Comparison of ENCODE assay signal across 17 cellular contexts in genomic region chr16:57540387-57540786, GRCh38. TPM values are rescaled to one million over a fixed set of nuclear protein-coding genes. Genes with fewer than 3 reads are reported as not detected.
DNase-seq lines count a peak whose midpoint lies in the region; ATAC-seq and TF ChIP-seq lines count a peak whose summit lies in the region.
"Had no signal": no experiment of that assay in that cellular context is flagged by ENCODE, and none has a peak within 500 bp of the region (broad histone marks: within the 10 kb centered on the region; RNA-seq: fewer than 3 reads in every experiment).

No MANE protein-coding gene starts in this region.

- dilution Hi-C loops in mammary epithelial cell (cut with HindIII; ENCODE audit: low sequenced_read_pairs) = no loop called here

- H3K4me3 Mint-ChIP-seq in activated CD4-positive, alpha-beta memory T cell treated with anti-CD3 and anti-CD28 coated beads, Interleukin-2, amount 10 ng/mL, durations not matched to agents 7 days and 5 days = no peak overlapping the region
- H3K4me3 Mint-ChIP-seq in type B pancreatic cell = no peak overlapping the region
- H3K4me3 Mint-ChIP-seq: CD8-positive, alpha-beta T cell; HFFc6 had no signal

- no peak overlapping the region for H2AFZ ChIP-seq in mammary epithelial cell (ENCODE audit: low read depth, low read length)
- H2AFZ ChIP-seq: parathyroid adenoma had no signal

- no peak overlapping the region for H3K4me3 ChIP-seq in breast epithelium
- H3K4me3 ChIP-seq in mammary epithelial cell (replicated peaks in 1 of 3; ENCODE audit: insufficient read depth in 1 of 3, low read depth in 2 of 3, low read length in 3 of 3) = no peak overlapping the region
- H3K4me3 ChIP-seq in esophagus squamous epithelium = no peak overlapping the region
- H3K4me3 ChIP-seq: gastrocnemius medialis, smooth muscle cell, upper lobe of left lung had no signal

- no peak for TF ChIP-seq CTCF in breast epithelium (IDR thresholded peaks at IDR 0.05)
- TF ChIP-seq CTCF in mammary epithelial cell (conservative IDR thresholded peaks at IDR 0.05 in 1 of 2, IDR thresholded peaks at IDR 0.05 in 1 of 2; ENCODE audit: extremely low read depth in 1 of 2, insufficient read depth in 1 of 2, low read depth in 1 of 2, low read length in 2 of 2) = no peak
- TF ChIP-seq CTCF in type B pancreatic cell (conservative IDR thresholded peaks at IDR 0.05) = no peak
- TF ChIP-seq CTCF in esophagus squamous epithelium (IDR thresholded peaks at IDR 0.05) = no peak

- no TSS peak for BruUV-seq in mammary epithelial cell (replicated peaks; lab: Mats Ljungman, UMichigan)

- no peak overlapping the region for H3K4me2 ChIP-seq in mammary epithelial cell (ENCODE audit: insufficient read depth, low read depth, low read length)
- H3K4me2 ChIP-seq: smooth muscle cell had no signal

- WGBS in mammary epithelial cell (ENCODE audit: low coverage, missing lambda C conversion rate) = 70% methylated on average over 2 of the region's 2 CpGs
- WGBS in esophagus squamous epithelium, 2 donors = 81 to 88% methylated on average over 2 of the region's 2 CpGs

- ATAC-seq in left lobe of liver (no peak), HG02981 (IDR thresholded peaks at IDR 0.05; ENCODE audit: unreplicated experiment) (no peak)
- ATAC-seq: CD8-positive, alpha-beta T cell; gastrocnemius medialis; left ventricle myocardium superior had no signal

- no peak overlapping the region for H3K9ac ChIP-seq in mammary epithelial cell (ENCODE audit: insufficient read depth, low read length)
- H3K9ac ChIP-seq: parathyroid adenoma had no signal

- in situ Hi-C loops in mammary epithelial cell (cut with MboI; ENCODE audit: low sequenced_read_pairs in 2 of 2) = no loop called here

- no peaks in the 10 kb centered on the region for H3K27me3 Mint-ChIP-seq in activated CD4-positive, alpha-beta memory T cell treated with anti-CD3 and anti-CD28 coated beads, Interleukin-2, amount 10 ng/mL, durations not matched to agents 7 days and 5 days
- peaks cover 5% of the 10 kb centered on the region for H3K27me3 Mint-ChIP-seq in type B pancreatic cell

- no peaks in the 10 kb centered on the region for H3K36me3 Mint-ChIP-seq in activated CD4-positive, alpha-beta memory T cell treated with anti-CD3 and anti-CD28 coated beads, Interleukin-2, amount 10 ng/mL, durations not matched to agents 7 days and 5 days (ENCODE audit: low read depth)
- H3K36me3 Mint-ChIP-seq in type B pancreatic cell = no peaks in the 10 kb centered on the region
- H3K36me3 Mint-ChIP-seq: CD8-positive, alpha-beta T cell had no signal

- intact Hi-C loops in breast epithelium (cut with DNase I; ENCODE audit: low total_unique reads) = no loop called here
- intact Hi-C loops in mammary epithelial cell (cut with micrococcal nuclease) = no loop called here
- intact Hi-C loops in esophagus squamous epithelium (cut with DNase I) = no loop called here

- H3K36me3 ChIP-seq in breast epithelium (no peaks in the 10 kb centered on the region), mammary epithelial cell (ENCODE audit: insufficient read depth, low read length) (no peaks in the 10 kb centered on the region), esophagus squamous epithelium (no peaks in the 10 kb centered on the region)
- H3K36me3 ChIP-seq: gastrocnemius medialis, upper lobe of left lung had no signal

- H3K79me2 ChIP-seq in mammary epithelial cell (ENCODE audit: insufficient read depth, low read length) = no peaks in the 10 kb centered on the region
- H3K79me2 ChIP-seq: parathyroid adenoma had no signal

- DNase-seq in breast epithelium (ENCODE audit: low spot score in 2 of 2) (peak; percentile 16 to 22), mammary epithelial cell (no peak), left lobe of liver (ENCODE audit: low spot score) (peak; percentile 31), type B pancreatic cell (ENCODE audit: extremely low spot score, unreplicated experiment) (peak; percentile 49), esophagus squamous epithelium (lab: John Stamatoyannopoulos, UW) (no peak), NCI-H1436 (lab: John Stamatoyannopoulos, UW) (no peak)
- DNase-seq in activated CD4-positive, alpha-beta memory T cell treated with anti-CD3 and anti-CD28 coated beads, Interleukin-2, amount 10 ng/mL, durations not matched to agents 7 days and 5 days = peak; percentile 11
- DNase-seq: gastrocnemius medialis, HFFc6, left ventricle myocardium superior, NCI-H187, upper lobe of left lung had no signal

- CTCF ChIA-PET in mammary epithelial cell (lab: Charles Lee; ENCODE audit: low non-redundant PET) = no interaction called here
- CTCF ChIA-PET in activated CD4-positive, alpha-beta memory T cell treated with anti-CD3 and anti-CD28 coated beads, Interleukin-2, amount 10 ng/mL, durations not matched to agents 7 days and 5 days (lab: Charles Lee) = interaction anchor here (0.6 to 1.4 kb wide), 4 partner anchors 36 to 1023 kb away, joined by 3 read pairs; no protein-coding TSS in a partner anchor

- no peaks in the 10 kb centered on the region for H4K20me1 ChIP-seq in mammary epithelial cell (ENCODE audit: insufficient read depth, low read length)

- POLR2A ChIA-PET in activated CD4-positive, alpha-beta memory T cell treated with anti-CD3 and anti-CD28 coated beads, Interleukin-2, amount 10 ng/mL, durations not matched to agents 7 days and 5 days (lab: Charles Lee) = no interaction called here

- H3K4me1 ChIP-seq in breast epithelium = peaks cover 0 to 2% of the 10 kb centered on the region in 2 donors
- peaks cover 15% of the 10 kb centered on the region for H3K4me1 ChIP-seq in mammary epithelial cell (ENCODE audit: insufficient read depth, low read length)
- peaks cover 19 to 44% (median 22%) of the 10 kb centered on the region in 3 donors for H3K4me1 ChIP-seq in esophagus squamous epithelium

- no peaks in the 10 kb centered on the region for H3K9me3 Mint-ChIP-seq in activated CD4-positive, alpha-beta memory T cell treated with anti-CD3 and anti-CD28 coated beads, Interleukin-2, amount 10 ng/mL, durations not matched to agents 7 days and 5 days
- H3K9me3 Mint-ChIP-seq in type B pancreatic cell = no peaks in the 10 kb centered on the region
- H3K9me3 Mint-ChIP-seq: CD8-positive, alpha-beta T cell; HFFc6 had no signal

- peak overlapping the region; percentile 11 for H3K27ac Mint-ChIP-seq in activated CD4-positive, alpha-beta memory T cell treated with anti-CD3 and anti-CD28 coated beads, Interleukin-2, amount 10 ng/mL, durations not matched to agents 7 days and 5 days
- H3K27ac Mint-ChIP-seq in type B pancreatic cell = no peak overlapping the region
- H3K27ac Mint-ChIP-seq: HFFc6 had no signal

- no peaks in the 10 kb centered on the region for H3K27me3 ChIP-seq in breast epithelium
- H3K27me3 ChIP-seq in mammary epithelial cell (ENCODE audit: insufficient read depth, low read length) = no peaks in the 10 kb centered on the region
- no peaks in the 10 kb centered on the region for H3K27me3 ChIP-seq in esophagus squamous epithelium
- H3K27me3 ChIP-seq: gastrocnemius medialis had no signal

- H3K4me1 Mint-ChIP-seq in activated CD4-positive, alpha-beta memory T cell treated with anti-CD3 and anti-CD28 coated beads, Interleukin-2, amount 10 ng/mL, durations not matched to agents 7 days and 5 days = peaks cover 73% of the 10 kb centered on the region
- peaks cover 15% of the 10 kb centered on the region for H3K4me1 Mint-ChIP-seq in type B pancreatic cell (ENCODE audit: unreplicated experiment)

- H3K27ac ChIP-seq in breast epithelium (no peak overlapping the region), mammary epithelial cell (ENCODE audit: insufficient read depth, low read depth, low read length) (no peak overlapping the region), esophagus squamous epithelium (no peak overlapping the region)
- H3K27ac ChIP-seq: gastrocnemius medialis, parathyroid adenoma, upper lobe of left lung, VCaP had no signal

- no peaks in the 10 kb centered on the region for H3K9me3 ChIP-seq in breast epithelium
- H3K9me3 ChIP-seq in mammary epithelial cell (replicated peaks; ENCODE audit: insufficient read depth, low read length) = no peaks in the 10 kb centered on the region
- H3K9me3 ChIP-seq in esophagus squamous epithelium = no peaks in the 10 kb centered on the region
- H3K9me3 ChIP-seq: gastrocnemius medialis, upper lobe of left lung had no signal

- TF ChIP-seq POLR2A in breast epithelium (IDR thresholded peaks at IDR 0.05) = no peak
- no peak for TF ChIP-seq POLR2A in esophagus squamous epithelium (IDR thresholded peaks at IDR 0.05)

RNA-seq across cellular contexts. Expression of gene ADGRG5, which starts 2.1 kb away (rescaled TPM):
- total RNA-seq in breast epithelium (1 to 10 TPM in 1 of 3 donors, under 1 TPM in 1, not detected in 1; 0.66 to 1.0 TPM), mammary epithelial cell (not detected), left lobe of liver (0.10 TPM), type B pancreatic cell (ENCODE audit: low replicate concordance) (0.82 and 1.7 TPM in 2 replicates), esophagus squamous epithelium (1 to 10 TPM in 2 of 4 donors, under 1 TPM in 2; 0.34 to 1.3 (median 0.91) TPM)
- not detected for polyA plus RNA-seq in mammary epithelial cell
- polyA minus RNA-seq in mammary epithelial cell = not detected
- 10 to 100 TPM; 12.3 to 12.4 TPM for total RNA-seq in activated CD4-positive, alpha-beta memory T cell treated with anti-CD3 and anti-CD28 coated beads, Interleukin-2, amount 10 ng/mL, durations not matched to agents 7 days and 5 days
- total RNA-seq: gastrocnemius medialis, HFFc6, left ventricle myocardium superior, smooth muscle cell had no signal
- polyA plus RNA-seq: smooth muscle cell had no signal

RNA-seq across cellular contexts. Expression of gene CCDC102A, which starts 4.0 kb away (rescaled TPM):
- 10 to 100 TPM in 2 of 3 donors, 1 to 10 TPM in 1; 6.7 to 15.1 (median 12.1) TPM for total RNA-seq in breast epithelium
- 1 to 10 TPM; 4.4 to 6.8 TPM for total RNA-seq in mammary epithelial cell
- 4.2 TPM for polyA plus RNA-seq in mammary epithelial cell
- 15.3 TPM for polyA minus RNA-seq in mammary epithelial cell
- 1 to 10 TPM; 9.1 to 9.7 TPM for total RNA-seq in activated CD4-positive, alpha-beta memory T cell treated with anti-CD3 and anti-CD28 coated beads, Interleukin-2, amount 10 ng/mL, durations not matched to agents 7 days and 5 days
- total RNA-seq in left lobe of liver = 0.83 TPM
- total RNA-seq in type B pancreatic cell (ENCODE audit: low replicate concordance) = 6.9 and 14.4 TPM in 2 replicates
- total RNA-seq in esophagus squamous epithelium = 10 to 100 TPM in 1 of 4 donors, 1 to 10 TPM in 3; 3.5 to 10.9 (median 6.9) TPM

RNA-seq across cellular contexts. Expression of gene DOK4, which starts 54.1 kb away (rescaled TPM):
- total RNA-seq in breast epithelium (10 to 100 TPM; 13.1 to 20.3 (median 17.6) TPM), mammary epithelial cell (10 to 100 TPM; 14.8 to 20.0 TPM), left lobe of liver (43.9 TPM), type B pancreatic cell (ENCODE audit: low replicate concordance) (33.3 and 72.0 TPM in 2 replicates), esophagus squamous epithelium (10 to 100 TPM; 20.7 to 42.7 (median 28.8) TPM)
- 13.9 TPM for polyA plus RNA-seq in mammary epithelial cell
- polyA minus RNA-seq in mammary epithelial cell = 34.1 TPM
- 1 to 10 TPM; 2.5 to 3.4 TPM for total RNA-seq in activated CD4-positive, alpha-beta memory T cell treated with anti-CD3 and anti-CD28 coated beads, Interleukin-2, amount 10 ng/mL, durations not matched to agents 7 days and 5 days

Comparison
In these comparisons a context has a peak if more than half of its experiments do, and no peak if none do; other contexts are left out.
1. DNase-seq: peak in breast epithelium (2 of 2), activated CD4-positive, alpha-beta memory T cell treated with anti-CD3 and anti-CD28 coated beads, Interleukin-2, amount 10 ng/mL, durations not matched to agents 7 days and 5 days (single experiment), left lobe of liver (single experiment) and type B pancreatic cell (single experiment); none in mammary epithelial cell (single experiment), esophagus squamous epithelium (single experiment) and NCI-H1436 (single experiment).